8 cellular contexts compared by ENCODE assay signal in genomic region chr13:49098771-49099512, GRCh38.
DNase-seq lines count a peak whose midpoint lies in the region; ATAC-seq and TF ChIP-seq lines count a peak whose summit lies in the region.

No MANE protein-coding gene starts in this region.

- POLR2A ChIA-PET in HEK293 (lab: Yijun Ruan, JAX): no interaction called here

- H3K36me3 ChIP-seq in HEK293 (ENCODE audit: control insufficient read depth in 2 of 2, insufficient read depth in 1 of 2, low read length in 2 of 2): no peaks in the 10 kb centered on the region
- H3K36me3 ChIP-seq in left lung: no peaks in the 10 kb centered on the region

- intact Hi-C loops in left lung (cut with DNase I): no loop called here

- no peaks in the 10 kb centered on the region for H3K27me3 ChIP-seq in left lung

- H3K9me3 ChIP-seq in HEK293 (ENCODE audit: control insufficient read depth, insufficient read depth, low read depth, low read length) (no peaks in the 10 kb centered on the region), left lung (no peaks in the 10 kb centered on the region)

- peak; percentile 17; the same call in 1 of the 2 replicates for TF ChIP-seq CTCF in AG09319 (IDR thresholded peaks at IDR 0.05; ENCODE audit: low read depth, low read length)
- TF ChIP-seq CTCF in HEK293 (tag by site-specific recombination; IDR thresholded peaks at IDR 0.05): no peak
- peak; percentile 7 to 47 for TF ChIP-seq CTCF in left lung (IDR thresholded peaks at IDR 0.05)

- H3K4me3 ChIP-seq in HEK293 (ENCODE audit: low read depth, low read length) (no peak overlapping the region), left lung (no peak overlapping the region)

- CTCF ChIA-PET in HEK293 (lab: Yijun Ruan, JAX): interaction anchor here (0.5 to 1.8 kb wide), 5 partner anchors 93 to 213 kb away, joined by 3 to 10 read pairs (median 3); no protein-coding TSS in a partner anchor

- no peak for DNase-seq in AG09319 (ENCODE audit: extremely low read depth, low read depth)
- DNase-seq in astrocyte of the hippocampus (ENCODE audit: low read depth, low spot score): peak; percentile 36
- DNase-seq in left lung: no peak
- no peak for DNase-seq in stimulated activated CD4-positive, alpha-beta T cell treated with anti-CD3 and anti-CD28 coated beads, Interleukin-4, amount 100 ng/mL, for 24 hours

- H3K4me1 ChIP-seq in HEK293 (ENCODE audit: control insufficient read depth, insufficient read depth, low read length): peaks cover 7% of the 10 kb centered on the region; the same call in 1 of the 2 replicates
- peaks cover 7 to 27% of the 10 kb centered on the region in 2 donors for H3K4me1 ChIP-seq in left lung

- H3K27ac ChIP-seq in HEK293 (ENCODE audit: extremely low read depth, low read depth, low read length) (no peak overlapping the region), left lung (peak overlapping the region; percentile 30 to 63)

- ATAC-seq in left lung (peak; percentile 73), GM19452 (IDR thresholded peaks at IDR 0.05; ENCODE audit: unreplicated experiment) (no peak), HG03139 (IDR thresholded peaks at IDR 0.05; ENCODE audit: unreplicated experiment) (no peak), GM21723 (IDR thresholded peaks at IDR 0.05; ENCODE audit: unreplicated experiment) (no peak)

TF ChIP-seq in HEK293, 187 proteins besides CTCF, POLR2A, EP300 and RAD21:
- TF ChIP-seq ZNF654 (tag by site-specific recombination; IDR thresholded peaks at IDR 0.05; ENCODE audit: low read depth) (peak; percentile 24), ZNF324 (tag by site-specific recombination; IDR thresholded peaks at IDR 0.05) (no peak), ZNF664 (tag by site-specific recombination; IDR thresholded peaks at IDR 0.05) (peak; percentile 83; the same call in 1 of the 2 replicates), ZBTB7A (tag by site-specific recombination; IDR thresholded peaks at IDR 0.05; ENCODE audit: low read depth) (no peak)
